Comparison of ENCODE assay signal across 8 cellular contexts in genomic region chr14:44960146-44960545, GRCh38. TPM values are rescaled to one million over a fixed set of nuclear protein-coding genes. Genes with fewer than 3 reads are reported as not detected.
DNase-seq lines count a peak whose midpoint lies in the region; ATAC-seq and TF ChIP-seq lines count a peak whose summit lies in the region.

No MANE protein-coding gene starts in this region.

- H3K9me3 ChIP-seq in SK-N-MC (ENCODE audit: low read depth, low read length) (no peaks in the 10 kb centered on the region), gastroesophageal sphincter (no peaks in the 10 kb centered on the region), suprapubic skin (no peaks in the 10 kb centered on the region)

- peaks cover 18% of the 10 kb centered on the region for H3K36me3 Mint-ChIP-seq in activated T-cell treated with anti-CD3 and anti-CD28 coated beads, Interleukin-2, amount 50 U/mL, for 24 hours (ENCODE audit: low read depth)

- TF ChIP-seq CTCF in gastroesophageal sphincter (IDR thresholded peaks at IDR 0.05): no peak
- no peak for TF ChIP-seq CTCF in suprapubic skin (IDR thresholded peaks at IDR 0.05)

- H3K4me1 ChIP-seq in gastroesophageal sphincter (peaks cover 6 to 57% (median 9%) of the 10 kb centered on the region in 3 donors), suprapubic skin (peaks cover 63% of the 10 kb centered on the region)

- H3K27me3 ChIP-seq in gastroesophageal sphincter (no peaks in the 10 kb centered on the region), suprapubic skin (no peaks in the 10 kb centered on the region)

- H3K27ac Mint-ChIP-seq in activated T-cell treated with anti-CD3 and anti-CD28 coated beads, Interleukin-2, amount 50 U/mL, for 24 hours: peak overlapping the region; percentile 76

- H3K27ac ChIP-seq in SK-N-MC: no peak overlapping the region
- peak overlapping the region in 3 of 4 donors; percentile 90 to 94 (median 91) for H3K27ac ChIP-seq in gastroesophageal sphincter
- peak overlapping the region; percentile 14 for H3K27ac ChIP-seq in suprapubic skin

- DNase-seq in activated T-cell treated with anti-CD3 and anti-CD28 coated beads, Interleukin-2, amount 50 U/mL, for 24 hours: no peak
- no peak for DNase-seq in activated T-cell treated with anti-CD3 and anti-CD28 coated beads, Interleukin-2, amount 50 U/mL, for 1 hour
- DNase-seq in SK-N-MC (ENCODE audit: low read depth, low spot score) (no peak), suprapubic skin (ENCODE audit: low spot score in 2 of 2) (no peak), COR-L47 (lab: John Stamatoyannopoulos, UW) (no peak), inferior parietal cortex (ENCODE audit: extremely low spot score) (no peak), NCI-H1092 treated with DMSO at 0.1 percent for 48 hours (lab: John Stamatoyannopoulos, UW) (no peak)

- H3K4me3 ChIP-seq in SK-N-MC (peak overlapping the region; percentile 94), gastroesophageal sphincter (peak overlapping the region in 1 of 2 donors; percentile 80), suprapubic skin (peak overlapping the region; percentile 96)

- no peak overlapping the region for H3K4me3 Mint-ChIP-seq in activated T-cell treated with anti-CD3 and anti-CD28 coated beads, Interleukin-2, amount 50 U/mL, for 24 hours

- peaks cover 11% of the 10 kb centered on the region for H3K9me3 Mint-ChIP-seq in activated T-cell treated with anti-CD3 and anti-CD28 coated beads, Interleukin-2, amount 50 U/mL, for 24 hours

- WGBS in gastroesophageal sphincter (ENCODE audit: low coverage in 1 of 2), 2 donors: 25 to 30% methylated on average over 2 of the region's 2 CpGs
- WGBS in suprapubic skin: 25% methylated on average over 2 of the region's 2 CpGs

- TF ChIP-seq EP300 in gastroesophageal sphincter (IDR thresholded peaks at IDR 0.05) (no peak), suprapubic skin (IDR thresholded peaks at IDR 0.05) (no peak)

- H3K4me1 Mint-ChIP-seq in activated T-cell treated with anti-CD3 and anti-CD28 coated beads, Interleukin-2, amount 50 U/mL, for 24 hours (ENCODE audit: low read depth): peaks cover 64% of the 10 kb centered on the region

- peak overlapping the region; percentile 74 for H3K9ac ChIP-seq in SK-N-MC (ENCODE audit: insufficient read length)

- TF ChIP-seq POLR2A in gastroesophageal sphincter (IDR thresholded peaks at IDR 0.05): no peak
- TF ChIP-seq POLR2A in suprapubic skin (IDR thresholded peaks at IDR 0.05): no peak

- H3K36me3 ChIP-seq in SK-N-MC (ENCODE audit: insufficient read depth, low read length) (no peaks in the 10 kb centered on the region), gastroesophageal sphincter (no peaks in the 10 kb centered on the region), suprapubic skin (no peaks in the 10 kb centered on the region)

- no peak for ATAC-seq in gastroesophageal sphincter

- H3K27me3 Mint-ChIP-seq in activated T-cell treated with anti-CD3 and anti-CD28 coated beads, Interleukin-2, amount 50 U/mL, for 24 hours: no peaks in the 10 kb centered on the region

RNA-seq across cellular contexts. Expression of gene KLHL28, which starts 1.6 kb away (rescaled TPM):
- total RNA-seq in gastroesophageal sphincter: 10 to 100 TPM in 3 of 4 donors, 1 to 10 TPM in 1; 10.0 to 12.6 (median 11.0) TPM
- 10 to 100 TPM; 13.7 to 23.5 (median 16.2) TPM for total RNA-seq in suprapubic skin

RNA-seq across cellular contexts. Expression of gene TOGARAM1, which starts 1.8 kb away (rescaled TPM):
- total RNA-seq in gastroesophageal sphincter (10 to 100 TPM; 12.0 to 21.2 (median 20.0) TPM), suprapubic skin (10 to 100 TPM; 12.5 to 24.3 (median 14.2) TPM)
